Comparison of ENCODE assay signal across 2 cellular contexts in the genomic region with DNA sequence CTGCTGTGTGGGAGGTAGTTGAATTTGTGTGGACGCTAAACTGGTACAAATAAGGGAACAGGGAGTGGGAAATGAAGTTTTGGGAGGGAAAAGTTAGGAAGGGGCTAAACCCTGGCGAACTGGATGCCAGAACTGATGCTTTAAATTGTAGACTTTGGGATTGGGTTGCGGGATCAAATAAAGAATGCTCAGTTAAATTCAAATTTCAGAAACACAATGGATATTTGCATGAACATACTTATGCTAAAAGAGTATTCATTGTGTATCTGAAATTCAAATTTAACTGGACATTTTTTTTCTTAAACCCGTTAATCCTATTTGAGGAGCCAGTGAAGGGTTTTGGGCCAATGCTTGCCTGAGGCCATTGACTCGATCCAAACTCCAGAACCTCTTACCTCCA.
TF ChIP-seq lines count a peak whose summit lies in the region.

No MANE protein-coding gene starts in this region.

TF ChIP-seq in SK-N-SH, 30 proteins besides CTCF, POLR2A, EP300 and RAD21 (continued from another document):
- TF ChIP-seq PBX3 (IDR thresholded peaks at IDR 0.05) (no peak), USF2 (IDR thresholded peaks at IDR 0.05; ENCODE audit: borderline replicate concordance, low read depth, low read length) (no peak), EZH2phosphoT487 (IDR thresholded peaks at IDR 0.05; ENCODE audit: borderline replicate concordance, low read depth) (no peak), GABPA (IDR thresholded peaks at IDR 0.05; ENCODE audit: low read depth) (no peak)
- TF ChIP-seq, protein P1, sequence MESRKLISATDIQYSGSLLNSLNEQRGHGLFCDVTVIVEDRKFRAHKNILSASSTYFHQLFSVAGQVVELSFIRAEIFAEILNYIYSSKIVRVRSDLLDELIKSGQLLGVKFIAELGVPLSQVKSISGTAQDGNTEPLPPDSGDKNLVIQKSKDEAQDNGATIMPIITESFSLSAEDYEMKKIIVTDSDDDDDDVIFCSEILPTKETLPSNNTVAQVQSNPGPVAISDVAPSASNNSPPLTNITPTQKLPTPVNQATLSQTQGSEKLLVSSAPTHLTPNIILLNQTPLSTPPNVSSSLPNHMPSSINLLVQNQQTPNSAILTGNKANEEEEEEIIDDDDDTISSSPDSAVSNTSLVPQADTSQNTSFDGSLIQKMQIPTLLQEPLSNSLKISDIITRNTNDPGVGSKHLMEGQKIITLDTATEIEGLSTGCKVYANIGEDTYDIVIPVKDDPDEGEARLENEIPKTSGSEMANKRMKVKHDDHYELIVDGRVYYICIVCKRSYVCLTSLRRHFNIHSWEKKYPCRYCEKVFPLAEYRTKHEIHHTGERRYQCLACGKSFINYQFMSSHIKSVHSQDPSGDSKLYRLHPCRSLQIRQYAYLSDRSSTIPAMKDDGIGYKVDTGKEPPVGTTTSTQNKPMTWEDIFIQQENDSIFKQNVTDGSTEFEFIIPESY (IDR thresholded peaks at IDR 0.05; ENCODE audit: borderline replicate concordance, low read depth), result no peak

TF ChIP-seq in SK-N-SH treated with all-trans-retinoic acid at 6 μM for 48 hours, 23 proteins besides CTCF, POLR2A, EP300 and RAD21 (continued from another document):
- no peak for TF ChIP-seq PPARA (CRISPR knock-in tag; IDR thresholded peaks at IDR 0.05; ENCODE audit: borderline replicate concordance)
TF ChIP-seq in SK-N-SH treated with all-trans-retinoic acid at 6 μM for 48 hours: peak in this region for 0.
